Comparison of ENCODE assay signal across 8 cellular contexts in genomic region chr12:96986883-96987523, GRCh38.
DNase-seq lines count a peak whose midpoint lies in the region; ATAC-seq and TF ChIP-seq lines count a peak whose summit lies in the region.

No MANE protein-coding gene starts in this region.

- no peak overlapping the region for H3K4me2 ChIP-seq in PC-9

- H3K9me3 ChIP-seq in PC-9 (ENCODE audit: insufficient read depth, low read depth) = no peaks in the 10 kb centered on the region

- POLR2A ChIA-PET in PC-9 (lab: Charles Lee; ENCODE audit: unreplicated experiment) = no interaction called here

- H3K4me3 ChIP-seq in HL-60 (replicated peaks; ENCODE audit: insufficient read depth, low read length) (no peak overlapping the region), PC-9 (no peak overlapping the region)

- no peaks in the 10 kb centered on the region for H3K36me3 ChIP-seq in PC-9 (ENCODE audit: low read depth)

- no TSS peak for BruUV-seq in PC-9 (replicated peaks; lab: Mats Ljungman, UMichigan)

- peaks cover 5% of the 10 kb centered on the region for H3K4me1 Mint-ChIP-seq in activated CD8-positive, alpha-beta memory T cell treated with anti-CD3 and anti-CD28 coated beads, Interleukin-2, amount 10 ng/mL, durations not matched to agents 7 days and 5 days

- no peaks in the 10 kb centered on the region for H3K4me1 ChIP-seq in PC-9 (replicated peaks; ENCODE audit: insufficient read depth)

- H3K9me3 Mint-ChIP-seq in activated CD8-positive, alpha-beta memory T cell treated with anti-CD3 and anti-CD28 coated beads, Interleukin-2, amount 10 ng/mL, durations not matched to agents 7 days and 5 days (ENCODE audit: low read depth) = no peaks in the 10 kb centered on the region

- no peak overlapping the region for H3K4me3 Mint-ChIP-seq in activated CD8-positive, alpha-beta memory T cell treated with anti-CD3 and anti-CD28 coated beads, Interleukin-2, amount 10 ng/mL, durations not matched to agents 7 days and 5 days

- H3K27ac Mint-ChIP-seq in activated CD8-positive, alpha-beta memory T cell treated with anti-CD3 and anti-CD28 coated beads, Interleukin-2, amount 10 ng/mL, durations not matched to agents 7 days and 5 days = no peak overlapping the region

- no peak for TF ChIP-seq POLR2A in erythroblast (IDR thresholded peaks at IDR 0.05; ENCODE audit: low read length)

- intact Hi-C loops in PC-9 (cut with micrococcal nuclease; ENCODE audit: unreplicated experiment) = loop anchor here (10.0 kb wide), 1 partner anchor 272 kb away; no protein-coding TSS in a partner anchor

- CTCF ChIA-PET in PC-9 (lab: Charles Lee) = interaction anchor here (0.6 to 0.7 kb wide), 6 partner anchors 333 to 1679 kb away, joined by 3 to 6 read pairs (median 4); no protein-coding TSS in a partner anchor
- CTCF ChIA-PET in activated CD8-positive, alpha-beta memory T cell treated with anti-CD3 and anti-CD28 coated beads, Interleukin-2, amount 10 ng/mL, durations not matched to agents 7 days and 5 days (lab: Charles Lee) = interaction anchor here (0.6 to 2.0 kb wide), 8 partner anchors 275 to 1411 kb away, joined by 3 to 8 read pairs (median 3); no protein-coding TSS in a partner anchor

- H3K36me3 Mint-ChIP-seq in activated CD8-positive, alpha-beta memory T cell treated with anti-CD3 and anti-CD28 coated beads, Interleukin-2, amount 10 ng/mL, durations not matched to agents 7 days and 5 days = no peaks in the 10 kb centered on the region

- no peak overlapping the region for H2AFZ ChIP-seq in PC-9

- no peak overlapping the region for H3K27ac ChIP-seq in HL-60 (replicated peaks)
- H3K27ac ChIP-seq in PC-9 = no peak overlapping the region

- H3K27me3 Mint-ChIP-seq in activated CD8-positive, alpha-beta memory T cell treated with anti-CD3 and anti-CD28 coated beads, Interleukin-2, amount 10 ng/mL, durations not matched to agents 7 days and 5 days = peaks cover 47% of the 10 kb centered on the region

- no peaks in the 10 kb centered on the region for H3K9me2 ChIP-seq in PC-9 (ENCODE audit: insufficient read depth)

- ATAC-seq in activated CD8-positive, alpha-beta memory T cell treated with anti-CD3 and anti-CD28 coated beads, Interleukin-2, amount 10 ng/mL, durations not matched to agents 7 days and 5 days = no peak
- ATAC-seq in GM19455 (IDR thresholded peaks at IDR 0.05; ENCODE audit: unreplicated experiment) (no peak), GM21423 (IDR thresholded peaks at IDR 0.05; ENCODE audit: unreplicated experiment) (no peak)

- no peaks in the 10 kb centered on the region for H4K20me1 ChIP-seq in PC-9 (ENCODE audit: insufficient read depth)

- H3K27me3 ChIP-seq in HL-60 (ENCODE audit: insufficient read depth, poor library complexity, severe bottlenecking) (peaks cover 14% of the 10 kb centered on the region), PC-9 (ENCODE audit: insufficient read depth, low read depth) (peaks cover 17% of the 10 kb centered on the region)

- H3F3A ChIP-seq in PC-9 (ENCODE audit: insufficient read depth, low read depth) = no peaks in the 10 kb centered on the region

- TF ChIP-seq CTCF in HL-60 (IDR thresholded peaks at IDR 0.05; ENCODE audit: insufficient read depth, low read length) = peak; percentile 10
- TF ChIP-seq CTCF in PC-9 (conservative IDR thresholded peaks at IDR 0.05) = peak; percentile 72

- peak; percentile 88 for DNase-seq in DMS53 (lab: John Stamatoyannopoulos, UW)
- DNase-seq in HL-60 (ENCODE audit: low read depth in 1 of 2, low spot score in 1 of 2) = peak in 1 of 2 experiments; percentile 6
- no peak for DNase-seq in PC-9
- DNase-seq in erythroblast (lab: John Stamatoyannopoulos, UW) = peak; percentile 46 to 62
- peak; percentile 30 for DNase-seq in renal cortical epithelial cell (ENCODE audit: low read depth)
- DNase-seq in activated CD8-positive, alpha-beta memory T cell treated with anti-CD3 and anti-CD28 coated beads, Interleukin-2, amount 10 ng/mL, durations not matched to agents 7 days and 5 days = no peak

- H3K79me2 ChIP-seq in PC-9 (ENCODE audit: low read depth) = no peaks in the 10 kb centered on the region

Comparison
In these comparisons a context has a peak if more than half of its experiments do, and no peak if none do; other contexts are left out.
1. DNase-seq: peak in DMS53 (single experiment), erythroblast (2 of 2) and renal cortical epithelial cell (single experiment); none in PC-9 (0 of 2) and activated CD8-positive, alpha-beta memory T cell treated with anti-CD3 and anti-CD28 coated beads, Interleukin-2, amount 10 ng/mL, durations not matched to agents 7 days and 5 days (single experiment).